Comparison of ENCODE assay signal across 13 cellular contexts in the genomic region with DNA sequence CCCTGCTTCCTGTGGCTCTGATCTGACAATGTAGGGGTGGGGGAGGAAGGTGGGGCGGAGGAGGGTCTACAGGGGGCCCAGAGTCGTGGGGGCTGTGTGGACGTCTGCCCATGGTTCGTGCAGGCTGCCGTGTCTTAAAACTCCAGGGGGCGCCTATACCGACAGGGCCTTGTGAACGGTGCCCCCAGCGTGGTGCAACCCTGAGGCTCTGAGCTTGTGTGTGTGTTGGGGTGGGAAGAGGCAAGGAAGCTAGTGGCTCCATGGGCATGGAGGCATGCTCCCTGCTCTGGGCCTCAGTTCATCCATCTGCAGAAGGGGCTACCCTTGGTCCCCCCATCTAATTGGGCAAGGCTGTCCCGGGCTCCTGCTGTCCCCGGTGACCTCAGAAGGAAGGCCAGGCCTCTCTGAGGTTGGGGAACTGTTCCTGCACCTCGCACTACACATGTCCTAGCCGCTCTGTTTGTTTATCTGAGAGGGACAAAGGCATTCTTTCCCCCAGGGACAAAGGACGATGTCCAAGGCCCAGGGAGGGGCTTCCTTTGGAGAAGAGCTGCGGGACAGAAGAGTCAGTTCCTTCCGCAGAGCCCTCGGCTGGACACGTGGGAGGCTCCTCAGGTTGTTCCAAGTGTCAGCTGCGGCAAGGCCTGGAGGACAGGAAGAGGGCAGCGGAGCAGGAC. TPM values are rescaled to one million over a fixed set of nuclear protein-coding genes. Genes with fewer than 3 reads are reported as not detected.
DNase-seq lines count a peak whose midpoint lies in the region; ATAC-seq, FAIRE-seq and TF ChIP-seq lines count a peak whose summit lies in the region.
"Had no signal": no experiment of that assay in that cellular context is flagged by ENCODE, and none has a peak within 500 bp of the region (broad histone marks: within the 10 kb centered on the region; RNA-seq: fewer than 3 reads in every experiment).

No MANE protein-coding gene starts in this region.

- TF ChIP-seq CTCF in A549 (IDR thresholded peaks at IDR 0.05) (0 out of 3 replicates have a peak, but pooled peaks have one; percentile 13), dorsolateral prefrontal cortex (IDR thresholded peaks at IDR 0.05 in 54 of 56, conservative IDR thresholded peaks at IDR 0.05 in 2 of 56; ENCODE audit: low read depth in 1 of 56, partially characterized antibody in 56 of 56) (no peak)

- TF ChIP-seq POLR2A in A549 (IDR thresholded peaks at IDR 0.05; ENCODE audit: low read length), result no peak

- FAIRE-seq in A549 (lab: Jason Lieb, UNC), result no peak
- no peak for FAIRE-seq in GM19239 (lab: Jason Lieb, UNC)

- H3K4me1 ChIP-seq in A549, result peaks cover 27% of the 10 kb centered on the region

- H3K27ac ChIP-seq in A549 (no peak overlapping the region), dorsolateral prefrontal cortex (peak overlapping the region in 20 of 59 donors; percentile 18 to 88 (median 67))

- 74% methylated on average over 19 of the region's 20 CpGs for WGBS in A549 (ENCODE audit: missing lambda C conversion rate)

- H3K9me3 ChIP-seq in A549, result no peaks in the 10 kb centered on the region

- no peak for TF ChIP-seq EP300 in A549 (IDR thresholded peaks at IDR 0.05)

- no peaks in the 10 kb centered on the region for H3K27me3 ChIP-seq in dorsolateral prefrontal cortex

- CTCF ChIA-PET in A549 (lab: Yijun Ruan, JAX), result interaction anchor here (0.6 to 1.0 kb wide), 3 partner anchors 18 to 265 kb away, joined by 3 to 4 read pairs (median 3); no protein-coding TSS in a partner anchor

- intact Hi-C loops in left colon (cut with DNase I, micrococcal nuclease) (no loop called here), dorsolateral prefrontal cortex (cut with DNase I) (no loop called here)

- TF ChIP-seq RAD21 in A549 (conservative IDR thresholded peaks at IDR 0.05 in 1 of 2, IDR thresholded peaks at IDR 0.05 in 1 of 2), result no peak

- peak in 1 of 2 experiments; percentile 0 for DNase-seq in A549 (ENCODE audit: low read depth in 1 of 2, low spot score in 1 of 2)
- peak; percentile 5 for DNase-seq in H4 (ENCODE audit: low spot score)
- DNase-seq in SK-N-DZ (ENCODE audit: low spot score), result peak; percentile 78
- DNase-seq in left colon, result peak in 1 of 2 donors; percentile 9
- DNase-seq in nucleus accumbens (lab: John Stamatoyannopoulos, UW), result no peak
- DNase-seq in dorsolateral prefrontal cortex, result no peak
- no peak for DNase-seq in kidney glomerular epithelial cell (lab: John Stamatoyannopoulos, UW)
- no peak for DNase-seq in GM19239 (ENCODE audit: insufficient read length, low spot score)
- DNase-seq: NCI-H146, SHP77 treated with DMSO at 0.1 percent for 48 hours had no signal

- POLR2A ChIA-PET in A549 (lab: Yijun Ruan, JAX), result no interaction called here

- no peak overlapping the region for H3K4me3 ChIP-seq in A549
- no peak overlapping the region for H3K4me3 ChIP-seq in dorsolateral prefrontal cortex

- ATAC-seq in A549, result peak in 1 of 2 experiments; percentile 53; a peak in 3 of 6 replicates
- ATAC-seq in left colon, result peak; percentile 4
- ATAC-seq: sciatic nerve had no signal

- H3K4me2 ChIP-seq in A549, result no peak overlapping the region

TF ChIP-seq in A549, 52 proteins besides CTCF, POLR2A, EP300 and RAD21:
- TF ChIP-seq NFE2L2 (conservative IDR thresholded peaks at IDR 0.05; ENCODE audit: low read length), result no peak
- no peak for TF ChIP-seq HOXB13 (CRISPR knock-in tag; IDR thresholded peaks at IDR 0.05; ENCODE audit: low read depth)
- no peak for TF ChIP-seq MAFK (IDR thresholded peaks at IDR 0.05; ENCODE audit: partially characterized antibody)
- TF ChIP-seq NR3C1 (IDR thresholded peaks at IDR 0.05), result no peak
- TF ChIP-seq CEBPB (IDR thresholded peaks at IDR 0.05), result no peak
- TF ChIP-seq CHD4 (IDR thresholded peaks at IDR 0.05; ENCODE audit: borderline replicate concordance), result no peak
- no peak for TF ChIP-seq RFX5 (IDR thresholded peaks at IDR 0.05)
- TF ChIP-seq ZC3H11A (IDR thresholded peaks at IDR 0.05), result no peak
- TF ChIP-seq POLR2AphosphoS2 (conservative IDR thresholded peaks at IDR 0.05; ENCODE audit: low read length), result no peak
- no peak for TF ChIP-seq JUN (IDR thresholded peaks at IDR 0.05)
- TF ChIP-seq RARB (CRISPR knock-in tag; IDR thresholded peaks at IDR 0.05), result no peak
- no peak for TF ChIP-seq FOSL2 (IDR thresholded peaks at IDR 0.05)
- TF ChIP-seq FOSL2 (CRISPR knock-in tag; IDR thresholded peaks at IDR 0.05), result no peak
- no peak for TF ChIP-seq CBX8 (IDR thresholded peaks at IDR 0.05)
- TF ChIP-seq, protein P1, sequence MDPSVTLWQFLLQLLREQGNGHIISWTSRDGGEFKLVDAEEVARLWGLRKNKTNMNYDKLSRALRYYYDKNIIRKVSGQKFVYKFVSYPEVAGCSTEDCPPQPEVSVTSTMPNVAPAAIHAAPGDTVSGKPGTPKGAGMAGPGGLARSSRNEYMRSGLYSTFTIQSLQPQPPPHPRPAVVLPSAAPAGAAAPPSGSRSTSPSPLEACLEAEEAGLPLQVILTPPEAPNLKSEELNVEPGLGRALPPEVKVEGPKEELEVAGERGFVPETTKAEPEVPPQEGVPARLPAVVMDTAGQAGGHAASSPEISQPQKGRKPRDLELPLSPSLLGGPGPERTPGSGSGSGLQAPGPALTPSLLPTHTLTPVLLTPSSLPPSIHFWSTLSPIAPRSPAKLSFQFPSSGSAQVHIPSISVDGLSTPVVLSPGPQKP (IDR thresholded peaks at IDR 0.05; ENCODE audit: low read depth, low read length), result no peak
- TF ChIP-seq RCOR1 (IDR thresholded peaks at IDR 0.05; ENCODE audit: low read depth, low read length), result no peak
- TF ChIP-seq RNF2 (IDR thresholded peaks at IDR 0.05; ENCODE audit: borderline replicate concordance, low read depth), result no peak
- TF ChIP-seq ZSCAN20 (CRISPR knock-in tag; IDR thresholded peaks at IDR 0.05), result no peak
- TF ChIP-seq HDAC2 (IDR thresholded peaks at IDR 0.05), result no peak
- no peak for TF ChIP-seq KDM5A (IDR thresholded peaks at IDR 0.05)
- no peak for TF ChIP-seq SREBF2 (IDR thresholded peaks at IDR 0.05)

RNA-seq across cellular contexts. Expression of a gene that starts 13.5 kb away (rescaled TPM):
- 0.06 and 0.11 TPM in 2 replicates for polyA plus RNA-seq in A549 (2011; rRNA removed)
- 0.05 and 0.07 TPM in 2 replicates for polyA plus RNA-seq in A549 (2012; cell fraction: cytosol; rRNA removed)
- 0.08 and 0.18 TPM in 2 replicates for polyA plus RNA-seq in A549 (2012; cell fraction: nucleus; rRNA removed)
- polyA plus RNA-seq in A549 (2017; fragmentation: RNase III; extraction: RNeasy Plus Mini Kit Qiagen cat#74134 plus additional on column Dnase treatment), result 0.11 TPM in 1 of 3 replicates, not detected in the others
- not detected in 2 replicates for polyA minus RNA-seq in A549 (2011; rRNA and poly(A)+ RNA removed)
- total RNA-seq in H4 (2014; rRNA removed; shearing (Covaris generic)), result not detected in 2 replicates
- polyA plus RNA-seq in SK-N-DZ (2014; cell fraction: cytosol; rRNA removed), result not detected in 2 replicates
- 0.65 TPM in 1 of 2 replicates, not detected in the other for polyA plus RNA-seq in SK-N-DZ (2014; cell fraction: nucleus; rRNA removed)
- total RNA-seq in left colon, result 100 to 1,000 TPM; 394 to 509 TPM
- 10 to 100 TPM in 117 of 120 experiments, 1 to 10 TPM in 3; 2.1 to 56.7 (median 22.2) TPM for total RNA-seq in dorsolateral prefrontal cortex
- total RNA-seq: activated CD8-positive, alpha-beta memory T cell treated with anti-CD3 and anti-CD28 coated beads for 36 hours; kidney epithelial cell had no signal

Comparison
In these comparisons a context has a peak if more than half of its experiments do, and no peak if none do; other contexts are left out.
1. DNase-seq: peak in H4 (single experiment) and SK-N-DZ (single experiment); none in nucleus accumbens (0 of 56), dorsolateral prefrontal cortex (0 of 10), kidney glomerular epithelial cell (single experiment) and GM19239 (single experiment).
2. RNA of a gene that starts 13.5 kb away (total RNA-seq): 394 to 509 TPM in left colon; 2.1 to 56.7 TPM in dorsolateral prefrontal cortex and not detected in H4; every median in the first group is over 4 times any median in the second.